In the genomic region with DNA sequence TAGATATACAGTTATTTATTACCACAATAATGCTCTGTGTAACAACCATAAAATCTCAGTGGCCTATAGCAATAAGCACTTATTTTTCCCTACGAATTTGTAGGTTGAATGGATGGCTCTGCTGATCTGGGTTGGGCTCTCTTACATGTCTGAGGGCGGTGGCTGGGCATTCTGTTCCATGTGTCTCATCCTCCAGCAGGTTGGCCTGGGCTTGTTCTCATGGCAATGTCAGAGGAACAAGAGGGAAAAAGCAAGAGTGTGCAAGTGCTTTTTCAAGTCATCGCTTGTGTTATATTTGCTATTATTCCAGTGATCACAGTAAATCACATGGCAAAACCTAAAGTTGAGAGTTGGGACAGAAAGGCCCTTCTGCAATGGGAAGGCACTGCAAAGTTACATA, we compare ENCODE assay signal across 2 cellular contexts.
TF ChIP-seq lines count a peak whose summit lies in the region.

No MANE protein-coding gene starts in this region.

TF ChIP-seq in GM23338, 12 proteins besides CTCF, POLR2A, EP300 and RAD21 (continues in another document):
- TF ChIP-seq, protein P1, sequence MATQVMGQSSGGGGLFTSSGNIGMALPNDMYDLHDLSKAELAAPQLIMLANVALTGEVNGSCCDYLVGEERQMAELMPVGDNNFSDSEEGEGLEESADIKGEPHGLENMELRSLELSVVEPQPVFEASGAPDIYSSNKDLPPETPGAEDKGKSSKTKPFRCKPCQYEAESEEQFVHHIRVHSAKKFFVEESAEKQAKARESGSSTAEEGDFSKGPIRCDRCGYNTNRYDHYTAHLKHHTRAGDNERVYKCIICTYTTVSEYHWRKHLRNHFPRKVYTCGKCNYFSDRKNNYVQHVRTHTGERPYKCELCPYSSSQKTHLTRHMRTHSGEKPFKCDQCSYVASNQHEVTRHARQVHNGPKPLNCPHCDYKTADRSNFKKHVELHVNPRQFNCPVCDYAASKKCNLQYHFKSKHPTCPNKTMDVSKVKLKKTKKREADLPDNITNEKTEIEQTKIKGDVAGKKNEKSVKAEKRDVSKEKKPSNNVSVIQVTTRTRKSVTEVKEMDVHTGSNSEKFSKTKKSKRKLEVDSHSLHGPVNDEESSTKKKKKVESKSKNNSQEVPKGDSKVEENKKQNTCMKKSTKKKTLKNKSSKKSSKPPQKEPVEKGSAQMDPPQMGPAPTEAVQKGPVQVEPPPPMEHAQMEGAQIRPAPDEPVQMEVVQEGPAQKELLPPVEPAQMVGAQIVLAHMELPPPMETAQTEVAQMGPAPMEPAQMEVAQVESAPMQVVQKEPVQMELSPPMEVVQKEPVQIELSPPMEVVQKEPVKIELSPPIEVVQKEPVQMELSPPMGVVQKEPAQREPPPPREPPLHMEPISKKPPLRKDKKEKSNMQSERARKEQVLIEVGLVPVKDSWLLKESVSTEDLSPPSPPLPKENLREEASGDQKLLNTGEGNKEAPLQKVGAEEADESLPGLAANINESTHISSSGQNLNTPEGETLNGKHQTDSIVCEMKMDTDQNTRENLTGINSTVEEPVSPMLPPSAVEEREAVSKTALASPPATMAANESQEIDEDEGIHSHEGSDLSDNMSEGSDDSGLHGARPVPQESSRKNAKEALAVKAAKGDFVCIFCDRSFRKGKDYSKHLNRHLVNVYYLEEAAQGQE (IDR thresholded peaks at IDR 0.05; ENCODE audit: unreplicated experiment): no peak
- TF ChIP-seq ZNF114 (CRISPR knock-in tag; IDR thresholded peaks at IDR 0.05) (no peak), STAT1 (IDR thresholded peaks at IDR 0.05; ENCODE audit: unreplicated experiment) (no peak), CREB1 (CRISPR knock-in tag; IDR thresholded peaks at IDR 0.05; ENCODE audit: low read depth) (no peak), EZH2 (IDR thresholded peaks at IDR 0.05; ENCODE audit: low read depth, unreplicated experiment) (no peak), EZH2phosphoT487 (IDR thresholded peaks at IDR 0.05; ENCODE audit: unreplicated experiment) (no peak), NANOG (IDR thresholded peaks at IDR 0.05; ENCODE audit: borderline replicate concordance) (no peak), ZNF331 (CRISPR knock-in tag; IDR thresholded peaks at IDR 0.05; ENCODE audit: low read depth) (no peak)
- TF ChIP-seq, protein P2, sequence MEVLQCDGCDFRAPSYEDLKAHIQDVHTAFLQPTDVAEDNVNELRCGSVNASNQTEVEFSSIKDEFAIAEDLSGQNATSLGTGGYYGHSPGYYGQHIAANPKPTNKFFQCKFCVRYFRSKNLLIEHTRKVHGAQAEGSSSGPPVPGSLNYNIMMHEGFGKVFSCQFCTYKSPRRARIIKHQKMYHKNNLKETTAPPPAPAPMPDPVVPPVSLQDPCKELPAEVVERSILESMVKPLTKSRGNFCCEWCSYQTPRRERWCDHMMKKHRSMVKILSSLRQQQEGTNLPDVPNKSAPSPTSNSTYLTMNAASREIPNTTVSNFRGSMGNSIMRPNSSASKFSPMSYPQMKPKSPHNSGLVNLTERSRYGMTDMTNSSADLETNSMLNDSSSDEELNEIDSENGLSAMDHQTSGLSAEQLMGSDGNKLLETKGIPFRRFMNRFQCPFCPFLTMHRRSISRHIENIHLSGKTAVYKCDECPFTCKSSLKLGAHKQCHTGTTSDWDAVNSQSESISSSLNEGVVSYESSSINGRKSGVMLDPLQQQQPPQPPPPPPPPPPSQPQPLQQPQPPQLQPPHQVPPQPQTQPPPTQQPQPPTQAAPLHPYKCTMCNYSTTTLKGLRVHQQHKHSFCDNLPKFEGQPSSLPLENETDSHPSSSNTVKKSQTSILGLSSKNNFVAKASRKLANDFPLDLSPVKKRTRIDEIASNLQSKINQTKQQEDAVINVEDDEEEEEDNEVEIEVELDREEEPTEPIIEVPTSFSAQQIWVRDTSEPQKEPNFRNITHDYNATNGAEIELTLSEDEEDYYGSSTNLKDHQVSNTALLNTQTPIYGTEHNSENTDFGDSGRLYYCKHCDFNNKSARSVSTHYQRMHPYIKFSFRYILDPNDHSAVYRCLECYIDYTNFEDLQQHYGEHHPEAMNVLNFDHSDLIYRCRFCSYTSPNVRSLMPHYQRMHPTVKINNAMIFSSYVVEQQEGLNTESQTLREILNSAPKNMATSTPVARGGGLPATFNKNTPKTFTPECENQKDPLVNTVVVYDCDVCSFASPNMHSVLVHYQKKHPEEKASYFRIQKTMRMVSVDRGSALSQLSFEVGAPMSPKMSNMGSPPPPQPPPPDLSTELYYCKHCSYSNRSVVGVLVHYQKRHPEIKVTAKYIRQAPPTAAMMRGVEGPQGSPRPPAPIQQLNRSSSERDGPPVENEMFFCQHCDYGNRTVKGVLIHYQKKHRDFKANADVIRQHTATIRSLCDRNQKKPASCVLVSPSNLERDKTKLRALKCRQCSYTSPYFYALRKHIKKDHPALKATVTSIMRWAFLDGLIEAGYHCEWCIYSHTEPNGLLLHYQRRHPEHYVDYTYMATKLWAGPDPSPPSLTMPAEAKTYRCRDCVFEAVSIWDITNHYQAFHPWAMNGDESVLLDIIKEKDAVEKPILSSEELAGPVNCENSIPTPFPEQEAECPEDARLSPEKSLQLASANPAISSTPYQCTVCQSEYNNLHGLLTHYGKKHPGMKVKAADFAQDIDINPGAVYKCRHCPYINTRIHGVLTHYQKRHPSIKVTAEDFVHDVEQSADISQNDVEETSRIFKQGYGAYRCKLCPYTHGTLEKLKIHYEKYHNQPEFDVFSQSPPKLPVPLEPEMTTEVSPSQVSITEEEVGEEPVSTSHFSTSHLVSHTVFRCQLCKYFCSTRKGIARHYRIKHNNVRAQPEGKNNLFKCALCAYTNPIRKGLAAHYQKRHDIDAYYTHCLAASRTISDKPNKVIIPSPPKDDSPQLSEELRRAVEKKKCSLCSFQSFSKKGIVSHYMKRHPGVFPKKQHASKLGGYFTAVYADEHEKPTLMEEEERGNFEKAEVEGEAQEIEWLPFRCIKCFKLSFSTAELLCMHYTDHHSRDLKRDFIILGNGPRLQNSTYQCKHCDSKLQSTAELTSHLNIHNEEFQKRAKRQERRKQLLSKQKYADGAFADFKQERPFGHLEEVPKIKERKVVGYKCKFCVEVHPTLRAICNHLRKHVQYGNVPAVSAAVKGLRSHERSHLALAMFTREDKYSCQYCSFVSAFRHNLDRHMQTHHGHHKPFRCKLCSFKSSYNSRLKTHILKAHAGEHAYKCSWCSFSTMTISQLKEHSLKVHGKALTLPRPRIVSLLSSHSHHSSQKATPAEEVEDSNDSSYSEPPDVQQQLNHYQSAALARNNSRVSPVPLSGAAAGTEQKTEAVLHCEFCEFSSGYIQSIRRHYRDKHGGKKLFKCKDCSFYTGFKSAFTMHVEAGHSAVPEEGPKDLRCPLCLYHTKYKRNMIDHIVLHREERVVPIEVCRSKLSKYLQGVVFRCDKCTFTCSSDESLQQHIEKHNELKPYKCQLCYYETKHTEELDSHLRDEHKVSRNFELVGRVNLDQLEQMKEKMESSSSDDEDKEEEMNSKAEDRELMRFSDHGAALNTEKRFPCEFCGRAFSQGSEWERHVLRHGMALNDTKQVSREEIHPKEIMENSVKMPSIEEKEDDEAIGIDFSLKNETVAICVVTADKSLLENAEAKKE (CRISPR knock-in tag; IDR thresholded peaks at IDR 0.05): no peak
- TF ChIP-seq, protein P3, sequence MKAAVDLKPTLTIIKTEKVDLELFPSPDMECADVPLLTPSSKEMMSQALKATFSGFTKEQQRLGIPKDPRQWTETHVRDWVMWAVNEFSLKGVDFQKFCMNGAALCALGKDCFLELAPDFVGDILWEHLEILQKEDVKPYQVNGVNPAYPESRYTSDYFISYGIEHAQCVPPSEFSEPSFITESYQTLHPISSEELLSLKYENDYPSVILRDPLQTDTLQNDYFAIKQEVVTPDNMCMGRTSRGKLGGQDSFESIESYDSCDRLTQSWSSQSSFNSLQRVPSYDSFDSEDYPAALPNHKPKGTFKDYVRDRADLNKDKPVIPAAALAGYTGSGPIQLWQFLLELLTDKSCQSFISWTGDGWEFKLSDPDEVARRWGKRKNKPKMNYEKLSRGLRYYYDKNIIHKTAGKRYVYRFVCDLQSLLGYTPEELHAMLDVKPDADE (IDR thresholded peaks at IDR 0.05): no peak

TF ChIP-seq in H1, 55 proteins besides CTCF, POLR2A, EP300 and RAD21:
- TF ChIP-seq TBP (IDR thresholded peaks at IDR 0.05; ENCODE audit: low read depth, low read length): no peak
- no peak for TF ChIP-seq MAFK (IDR thresholded peaks at IDR 0.05; ENCODE audit: low read depth, low read length)
- TF ChIP-seq SIX5 (IDR thresholded peaks at IDR 0.05; ENCODE audit: low read depth, low read length): no peak
- TF ChIP-seq CHD2 (IDR thresholded peaks at IDR 0.05; ENCODE audit: low read length): no peak
- no peak for TF ChIP-seq SP4 (IDR thresholded peaks at IDR 0.05; ENCODE audit: low read length)
- no peak for TF ChIP-seq BACH1 (IDR thresholded peaks at IDR 0.05; ENCODE audit: low read length)
- no peak for TF ChIP-seq TAF7 (optimal IDR thresholded peaks at IDR 0.05; ENCODE audit: borderline replicate concordance, low read depth, low read length)
- TF ChIP-seq, protein P4, sequence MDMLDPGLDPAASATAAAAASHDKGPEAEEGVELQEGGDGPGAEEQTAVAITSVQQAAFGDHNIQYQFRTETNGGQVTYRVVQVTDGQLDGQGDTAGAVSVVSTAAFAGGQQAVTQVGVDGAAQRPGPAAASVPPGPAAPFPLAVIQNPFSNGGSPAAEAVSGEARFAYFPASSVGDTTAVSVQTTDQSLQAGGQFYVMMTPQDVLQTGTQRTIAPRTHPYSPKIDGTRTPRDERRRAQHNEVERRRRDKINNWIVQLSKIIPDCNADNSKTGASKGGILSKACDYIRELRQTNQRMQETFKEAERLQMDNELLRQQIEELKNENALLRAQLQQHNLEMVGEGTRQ (IDR thresholded peaks at IDR 0.05; ENCODE audit: low read length): no peak
- no peak for TF ChIP-seq FOSL1 (IDR thresholded peaks at IDR 0.05; ENCODE audit: insufficient read depth, low read depth, low read length)
- no peak for TF ChIP-seq GABPA (IDR thresholded peaks at IDR 0.05; ENCODE audit: borderline replicate concordance, insufficient read depth, low read length)
- TF ChIP-seq KDM5A (IDR thresholded peaks at IDR 0.05; ENCODE audit: low read length): no peak
- no peak for TF ChIP-seq CBX5 (IDR thresholded peaks at IDR 0.05; ENCODE audit: low read depth, low read length)
